In the genomic region with DNA sequence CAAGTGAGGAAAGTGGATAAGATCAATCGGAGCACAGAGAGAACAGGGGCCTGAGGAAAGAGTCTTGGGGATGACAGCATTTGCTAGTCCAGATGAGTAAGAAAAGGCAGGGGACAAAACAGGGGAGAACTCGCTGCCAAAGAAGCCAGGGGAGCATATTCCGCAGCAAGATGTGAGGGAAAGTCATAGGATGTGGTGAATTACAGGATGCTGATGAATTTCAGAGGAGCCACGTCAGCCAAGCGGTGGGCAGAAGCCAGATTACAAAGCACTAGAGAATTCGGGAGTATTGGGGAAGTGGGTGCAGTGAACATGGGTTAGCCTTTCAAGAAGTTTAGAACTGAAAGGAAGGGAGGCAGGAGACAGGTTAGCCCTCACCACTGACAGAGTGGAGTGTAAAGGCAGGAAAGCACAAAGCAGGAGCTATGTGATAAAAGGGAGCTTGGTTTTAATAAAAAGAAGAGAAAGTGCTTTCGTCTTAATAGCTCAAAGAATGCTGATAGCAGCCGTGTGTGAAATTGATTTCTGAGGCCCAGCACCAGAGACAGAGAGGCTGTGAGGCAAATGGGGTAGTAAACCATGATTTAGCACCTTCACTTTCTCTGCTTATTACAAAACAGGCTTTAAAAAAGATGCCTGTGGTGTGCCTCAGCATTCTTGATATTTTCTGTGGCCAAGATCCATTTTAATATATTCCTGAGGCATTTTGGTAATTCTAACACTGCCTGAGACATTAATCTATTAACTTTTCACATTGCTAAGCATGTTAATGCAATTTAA, we compare ENCODE assay signal across 10 cellular contexts. TPM values are rescaled to one million over a fixed set of nuclear protein-coding genes. Genes with fewer than 3 reads are reported as not detected.
A peak's percentile ranks its signal among the peaks of the same experiment; 100 is the strongest.
DNase-seq lines count a peak whose midpoint lies in the region; ATAC-seq, FAIRE-seq and TF ChIP-seq lines count a peak whose summit lies in the region.
"Had no signal": no experiment of that assay in that cellular context is flagged by ENCODE, and none has a peak within 500 bp of the region (broad histone marks: within the 10 kb centered on the region; RNA-seq: fewer than 3 reads in every experiment).

No MANE protein-coding gene starts in this region.

- peak; percentile 97 for FAIRE-seq in astrocyte (lab: Jason Lieb, UNC)
- peak; percentile 97 for FAIRE-seq in keratinocyte (lab: Jason Lieb, UNC)

- H4K20me1 ChIP-seq in astrocyte (ENCODE audit: insufficient read depth, low read length) = no peaks in the 10 kb centered on the region
- H4K20me1 ChIP-seq in keratinocyte (ENCODE audit: control insufficient read depth, extremely low read depth, insufficient read depth, low read length) = no peaks in the 10 kb centered on the region

- H3K79me2 ChIP-seq in astrocyte (ENCODE audit: insufficient read depth, low read length) (peaks cover 68% of the 10 kb centered on the region), keratinocyte (ENCODE audit: control insufficient read depth, insufficient read depth, low read length) (no peaks in the 10 kb centered on the region)

- H2AFZ ChIP-seq in astrocyte (ENCODE audit: low read depth, low read length) = no peak overlapping the region
- H2AFZ ChIP-seq in keratinocyte (ENCODE audit: control insufficient read depth, low read length) = peak overlapping the region; percentile 42

- no peak overlapping the region for H3K4me3 Mint-ChIP-seq in astrocyte (ENCODE audit: unreplicated experiment)
- H3K4me3 Mint-ChIP-seq: stimulated activated naive CD8-positive, alpha-beta T cell treated with anti-CD3 and anti-CD28 coated beads, Interleukin-15, Interleukin-2, amounts not matched to agents 100 ng/mL and 50 ng/mL, for 24 hours had no signal

- no peaks in the 10 kb centered on the region for H3K9me3 Mint-ChIP-seq in astrocyte (ENCODE audit: unreplicated experiment)
- H3K9me3 Mint-ChIP-seq: stimulated activated naive CD8-positive, alpha-beta T cell treated with anti-CD3 and anti-CD28 coated beads, Interleukin-15, Interleukin-2, amounts not matched to agents 100 ng/mL and 50 ng/mL, for 24 hours had no signal

- H3K9me1 ChIP-seq in keratinocyte (ENCODE audit: control insufficient read depth, extremely low read depth, insufficient read depth, low read length) = no peaks in the 10 kb centered on the region

- H3K27me3 ChIP-seq in astrocyte (ENCODE audit: insufficient read depth, low read length) (no peaks in the 10 kb centered on the region), keratinocyte (ENCODE audit: control insufficient read depth, extremely low read depth, insufficient read depth, low read length) (no peaks in the 10 kb centered on the region), subcutaneous abdominal adipose tissue (ENCODE audit: control insufficient read depth in 5 of 5, insufficient read depth in 4 of 5, low read length in 5 of 5) (peaks cover 0 to 4% (median 0%) of the 10 kb centered on the region in 5 donors)

- H3K4me2 ChIP-seq in astrocyte (ENCODE audit: low read length) (peak overlapping the region; percentile 80), keratinocyte (ENCODE audit: control insufficient read depth, extremely low read depth, insufficient read depth, low read depth, low read length) (peak overlapping the region; percentile 58)

- ATAC-seq in esophagus mucosa (no peak), GM18873 (IDR thresholded peaks at IDR 0.05; ENCODE audit: low FRiP score, unreplicated experiment) (no peak)

- H3K9ac ChIP-seq in astrocyte (ENCODE audit: low read length) (peak overlapping the region; percentile 89), keratinocyte (ENCODE audit: control insufficient read depth, extremely low read depth, insufficient read depth, low read length) (peak overlapping the region; percentile 45), subcutaneous abdominal adipose tissue (ENCODE audit: low read length in 5 of 5) (no peak overlapping the region)

- peak; percentile 100 for DNase-seq in HT1080 (ENCODE audit: low read depth)
- DNase-seq in astrocyte (ENCODE audit: low read depth) = peak; percentile 100
- peak; percentile 78 for DNase-seq in keratinocyte (ENCODE audit: low read depth, low spot score)
- DNase-seq in activated CD4-positive, alpha-beta T cell treated with anti-CD3 and anti-CD28 coated beads, Interleukin-2, amount 50 U/mL, for 1 hour = no peak
- DNase-seq in NCI-H82 (lab: John Stamatoyannopoulos, UW) = no peak
- DNase-seq: KBM-7 had no signal

- peak overlapping the region; percentile 99 for H3K27ac ChIP-seq in astrocyte (ENCODE audit: low read depth, low read length)
- peak overlapping the region; percentile 70 for H3K27ac ChIP-seq in keratinocyte (ENCODE audit: control insufficient read depth, insufficient read depth, low read length)
- peak overlapping the region; percentile 59 for H3K27ac ChIP-seq in subcutaneous abdominal adipose tissue (ENCODE audit: low read depth, low read length)

- TF ChIP-seq CTCF in astrocyte (IDR thresholded peaks at IDR 0.05; ENCODE audit: insufficient read depth, low read depth, low read length) (no peak), keratinocyte (optimal IDR thresholded peaks at IDR 0.05 in 1 of 3, IDR thresholded peaks at IDR 0.05 in 1 of 3, conservative IDR thresholded peaks at IDR 0.05 in 1 of 3; ENCODE audit: extremely low read depth in 1 of 3, insufficient read depth in 2 of 3, low read length in 3 of 3) (no peak)

- dilution Hi-C loops in keratinocyte (cut with MboI; ENCODE audit: extremely low pct_ligation_motif_present, low sequenced_read_pairs) = loop anchor here (25.0 kb wide), 1 partner anchor 103 kb away; no protein-coding TSS in a partner anchor

- H3K9me3 ChIP-seq in astrocyte (ENCODE audit: insufficient read depth, low read depth, low read length) (no peaks in the 10 kb centered on the region), keratinocyte (ENCODE audit: control insufficient read depth, low read depth, low read length) (no peaks in the 10 kb centered on the region), subcutaneous abdominal adipose tissue (ENCODE audit: control insufficient read depth in 5 of 5, low read length in 5 of 5) (no peaks in the 10 kb centered on the region)

- H3K36me3 ChIP-seq in astrocyte (ENCODE audit: insufficient read depth, low read length) (no peaks in the 10 kb centered on the region), keratinocyte (ENCODE audit: control insufficient read depth in 2 of 2, extremely low read depth in 1 of 2, insufficient read depth in 2 of 2, low read length in 2 of 2) (no peaks in the 10 kb centered on the region), subcutaneous abdominal adipose tissue (ENCODE audit: control insufficient read depth in 5 of 5, insufficient read depth in 5 of 5, low read length in 5 of 5) (no peaks in the 10 kb centered on the region)

- peaks cover 33% of the 10 kb centered on the region for H3K4me1 Mint-ChIP-seq in astrocyte (ENCODE audit: low read depth, unreplicated experiment)

- H3K27me3 Mint-ChIP-seq in astrocyte (ENCODE audit: low read depth, unreplicated experiment) = no peaks in the 10 kb centered on the region

- H3K4me1 ChIP-seq in astrocyte (ENCODE audit: insufficient read depth, low read length) = peaks cover 75% of the 10 kb centered on the region
- peaks cover 47% of the 10 kb centered on the region for H3K4me1 ChIP-seq in keratinocyte (ENCODE audit: control insufficient read depth, extremely low read depth, insufficient read depth, low read length)
- peaks cover 0 to 13% (median 9%) of the 10 kb centered on the region in 5 donors for H3K4me1 ChIP-seq in subcutaneous abdominal adipose tissue (ENCODE audit: control insufficient read depth in 5 of 5, insufficient read depth in 5 of 5, low read length in 5 of 5)

- H3K27ac Mint-ChIP-seq in astrocyte (ENCODE audit: unreplicated experiment) = no peak overlapping the region
- H3K27ac Mint-ChIP-seq: stimulated activated naive CD8-positive, alpha-beta T cell treated with anti-CD3 and anti-CD28 coated beads, Interleukin-15, Interleukin-2, amounts not matched to agents 100 ng/mL and 50 ng/mL, for 24 hours had no signal

- no peaks in the 10 kb centered on the region for H3K36me3 Mint-ChIP-seq in astrocyte (ENCODE audit: low read depth, unreplicated experiment)

- H3K4me3 ChIP-seq in astrocyte (ENCODE audit: insufficient read depth, low read depth, low read length) (peak overlapping the region; percentile 25), keratinocyte (ENCODE audit: control insufficient read depth in 2 of 3, extremely low read depth in 1 of 3, insufficient read depth in 2 of 3, low read depth in 1 of 3, low read length in 3 of 3) (peak overlapping the region in 1 of 3 experiments; percentile 22), subcutaneous abdominal adipose tissue (ENCODE audit: low read depth in 1 of 5, low read length in 5 of 5) (peak overlapping the region in 1 of 5 donors; percentile 24)

RNA-seq across cellular contexts. Expression of gene ADAMTSL1, which starts 16.8 kb away (rescaled TPM):
- 1.9 and 2.2 TPM in 2 replicates for total RNA-seq in HT1080 (2014; rRNA removed; shearing (Covaris generic))
- polyA plus RNA-seq in HT1080 (2015; cell fraction: cytosol; rRNA removed) = 0.73 and 0.85 TPM in 2 replicates
- polyA plus RNA-seq in HT1080 (2015; cell fraction: nucleus; rRNA removed) = 0.61 and 0.68 TPM in 2 replicates
- 11.4 and 12.6 TPM in 2 replicates for total RNA-seq in astrocyte
- polyA plus RNA-seq in keratinocyte = 0.35 to 2.2 TPM (median 1.1 TPM) in 3 replicates
- not detected for polyA plus RNA-seq in keratinocyte (2011; ENCODE audit: low read depth)
- 0.23 and 0.30 TPM in 2 replicates for polyA plus RNA-seq in keratinocyte (2011; cell fraction: cytosol; rRNA removed)
- polyA plus RNA-seq in keratinocyte (2011; cell fraction: nucleus; rRNA removed) = 0.69 and 1.4 TPM in 2 replicates
- 0.14 and 1.1 TPM in 2 replicates for polyA plus RNA-seq in keratinocyte (2012; ENCODE audit: low replicate concordance)
- polyA minus RNA-seq in keratinocyte = 2.4 to 5.1 TPM (median 3.0 TPM) in 3 replicates
- 3.3 TPM for polyA minus RNA-seq in keratinocyte (2011; cell fraction: cytosol; rRNA and poly(A)+ RNA removed)
- polyA minus RNA-seq in keratinocyte (2011; cell fraction: nucleus; rRNA and poly(A)+ RNA removed) = 1.3 and 4.3 TPM in 2 replicates
- total RNA-seq in esophagus mucosa = 1.5 TPM

Comparison
In these comparisons a context has a peak if more than half of its experiments do, and no peak if none do; other contexts are left out.
1. DNase-seq: peak in HT1080 (single experiment), astrocyte (single experiment) and keratinocyte (single experiment); none in activated CD4-positive, alpha-beta T cell treated with anti-CD3 and anti-CD28 coated beads, Interleukin-2, amount 50 U/mL, for 1 hour (single experiment) and NCI-H82 (single experiment).
2. H3K9ac ChIP-seq: peak in astrocyte (single experiment) and keratinocyte (single experiment); none in subcutaneous abdominal adipose tissue (0 of 5).
3. Peak in every context shown above with its lines, with median percentiles within 50 percentile points of each other: H3K27ac ChIP-seq.